1 cellular context compared by ENCODE assay signal in the genomic region with DNA sequence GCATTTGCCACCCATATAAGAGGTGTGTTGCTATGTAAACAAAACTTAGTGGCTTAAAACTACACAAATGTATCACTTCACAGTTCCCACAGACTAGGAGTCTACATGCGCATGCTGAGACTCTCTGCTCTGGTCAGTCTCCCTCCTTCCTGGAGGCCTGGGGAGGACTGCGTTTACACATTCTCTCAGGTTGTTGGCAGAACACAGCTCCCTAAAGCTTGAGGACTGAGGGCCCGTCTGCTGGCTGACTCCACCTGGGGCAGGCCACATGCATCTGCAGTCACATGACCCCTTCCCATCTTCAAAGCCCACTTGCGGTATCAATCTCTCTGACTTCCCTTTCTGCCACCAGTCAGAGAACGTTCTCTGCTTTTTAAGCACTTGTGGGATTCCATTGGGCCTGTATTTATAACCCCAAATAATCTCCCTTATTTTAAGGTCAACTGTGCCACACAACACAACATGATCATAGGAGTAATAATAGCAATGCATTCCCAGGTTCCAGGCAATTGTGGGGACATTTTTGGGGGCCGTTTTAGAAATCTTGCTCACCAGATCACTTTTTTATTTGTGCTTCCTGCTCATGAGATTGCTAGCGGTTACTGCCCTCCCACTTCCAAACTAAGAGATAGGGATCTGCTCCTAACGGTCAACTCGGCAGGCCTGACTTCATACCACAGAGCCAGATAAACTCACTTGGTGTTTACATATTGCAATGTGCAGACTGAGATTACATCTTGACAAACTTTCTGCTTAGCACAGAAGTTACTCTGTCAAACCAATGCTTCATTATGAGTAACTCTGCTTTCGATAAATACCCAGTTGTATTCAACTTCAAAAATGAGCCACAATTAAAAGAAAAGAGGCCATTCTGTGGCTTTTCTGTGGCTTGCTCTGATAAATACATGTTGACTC.
A peak's percentile ranks its signal among the peaks of the same experiment; 100 is the strongest.
TF ChIP-seq lines count a peak whose summit lies in the region.

No MANE protein-coding gene starts in this region.

TF ChIP-seq in H1, 55 proteins besides CTCF, POLR2A, EP300 and RAD21 (continued from another document):
- TF ChIP-seq, protein P1, sequence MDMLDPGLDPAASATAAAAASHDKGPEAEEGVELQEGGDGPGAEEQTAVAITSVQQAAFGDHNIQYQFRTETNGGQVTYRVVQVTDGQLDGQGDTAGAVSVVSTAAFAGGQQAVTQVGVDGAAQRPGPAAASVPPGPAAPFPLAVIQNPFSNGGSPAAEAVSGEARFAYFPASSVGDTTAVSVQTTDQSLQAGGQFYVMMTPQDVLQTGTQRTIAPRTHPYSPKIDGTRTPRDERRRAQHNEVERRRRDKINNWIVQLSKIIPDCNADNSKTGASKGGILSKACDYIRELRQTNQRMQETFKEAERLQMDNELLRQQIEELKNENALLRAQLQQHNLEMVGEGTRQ (IDR thresholded peaks at IDR 0.05; ENCODE audit: low read length): peak; percentile 91
- TF ChIP-seq, protein P2, sequence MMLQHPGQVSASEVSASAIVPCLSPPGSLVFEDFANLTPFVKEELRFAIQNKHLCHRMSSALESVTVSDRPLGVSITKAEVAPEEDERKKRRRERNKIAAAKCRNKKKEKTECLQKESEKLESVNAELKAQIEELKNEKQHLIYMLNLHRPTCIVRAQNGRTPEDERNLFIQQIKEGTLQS (IDR thresholded peaks at IDR 0.05; ENCODE audit: insufficient read depth, low read depth, low read length): peak; percentile 47; the same call in 1 of the 2 replicates
- no peak for TF ChIP-seq KDM5A (IDR thresholded peaks at IDR 0.05; ENCODE audit: low read length)
